In the genomic region with DNA sequence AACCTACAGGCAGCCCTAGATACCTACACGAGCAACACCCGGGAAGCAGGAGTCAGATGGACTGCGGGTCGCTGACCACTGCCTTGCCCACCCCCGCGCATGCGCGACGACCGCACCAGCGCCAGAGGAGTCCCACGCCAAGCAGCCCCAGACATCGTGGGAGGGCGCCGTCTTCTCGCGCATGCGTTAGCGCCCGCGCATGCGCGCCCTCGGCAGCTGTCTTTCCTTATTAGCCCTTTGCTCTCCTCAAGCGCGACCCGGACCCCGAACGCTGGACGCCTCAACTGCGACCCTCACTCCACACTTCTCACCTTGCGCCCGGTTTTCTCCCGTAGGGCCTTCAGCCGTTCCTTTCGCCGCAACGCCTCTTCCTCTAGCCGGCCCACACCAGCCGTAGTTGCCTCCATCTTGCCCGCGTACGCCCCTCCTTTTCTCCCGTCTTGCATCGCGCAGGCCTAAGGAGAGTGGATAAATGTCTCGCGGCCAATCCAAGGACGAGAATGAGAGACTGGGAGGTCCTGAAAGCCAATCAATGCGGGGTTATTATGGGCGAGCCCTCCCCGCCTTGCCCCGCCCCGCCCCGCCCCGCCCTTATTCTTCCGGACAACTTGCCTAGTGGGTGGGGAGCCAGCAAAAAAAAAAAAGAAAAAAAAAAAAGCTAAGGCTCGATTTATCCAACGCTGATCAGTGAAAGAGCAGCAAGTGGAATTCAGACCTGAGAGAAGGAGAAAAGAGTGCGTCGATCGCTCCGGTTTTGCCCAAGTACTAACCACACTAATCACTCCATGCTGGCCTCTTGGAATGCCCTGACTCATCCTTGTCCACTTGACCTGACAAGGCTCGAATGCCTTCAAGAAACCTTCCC, we compare ENCODE assay signal across 1 cellular context.
TF ChIP-seq lines count a peak whose summit lies in the region.

A gene (minus strand): TSS at position 420 of the 865 bp plus-strand sequence. CDS start 13 bp downstream, at position 407.

TF ChIP-seq in HepG2, 621 proteins besides CTCF, POLR2A, EP300 and RAD21 (continued from another document):
- TF ChIP-seq, protein P1, sequence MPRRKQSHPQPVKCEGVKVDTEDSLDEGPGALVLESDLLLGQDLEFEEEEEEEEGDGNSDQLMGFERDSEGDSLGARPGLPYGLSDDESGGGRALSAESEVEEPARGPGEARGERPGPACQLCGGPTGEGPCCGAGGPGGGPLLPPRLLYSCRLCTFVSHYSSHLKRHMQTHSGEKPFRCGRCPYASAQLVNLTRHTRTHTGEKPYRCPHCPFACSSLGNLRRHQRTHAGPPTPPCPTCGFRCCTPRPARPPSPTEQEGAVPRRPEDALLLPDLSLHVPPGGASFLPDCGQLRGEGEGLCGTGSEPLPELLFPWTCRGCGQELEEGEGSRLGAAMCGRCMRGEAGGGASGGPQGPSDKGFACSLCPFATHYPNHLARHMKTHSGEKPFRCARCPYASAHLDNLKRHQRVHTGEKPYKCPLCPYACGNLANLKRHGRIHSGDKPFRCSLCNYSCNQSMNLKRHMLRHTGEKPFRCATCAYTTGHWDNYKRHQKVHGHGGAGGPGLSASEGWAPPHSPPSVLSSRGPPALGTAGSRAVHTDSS (CRISPR knock-in tag; conservative IDR thresholded peaks at IDR 0.05), result no peak
- TF ChIP-seq MED1 (CRISPR knock-in tag; IDR thresholded peaks at IDR 0.05) (0 out of 2 replicates have a peak, but pooled peaks have one; percentile 33), HCFC1 (IDR thresholded peaks at IDR 0.05; ENCODE audit: low read depth, low read length) (peak; percentile 3; the same call in 1 of the 2 replicates), LCORL (IDR thresholded peaks at IDR 0.05) (no peak), LCORL (CRISPR knock-in tag; IDR thresholded peaks at IDR 0.05) (0 out of 2 replicates have a peak, but pooled peaks have one; percentile 35), ZNF891 (CRISPR knock-in tag; IDR thresholded peaks at IDR 0.05) (peak; percentile 40; the same call in 1 of the 2 replicates), TGIF2 (CRISPR knock-in tag; IDR thresholded peaks at IDR 0.05) (no peak), FOXK1 (CRISPR knock-in tag; IDR thresholded peaks at IDR 0.05; ENCODE audit: borderline replicate concordance, low read depth) (peak; percentile 19; the same call in 1 of the 2 replicates)
